9 cellular contexts compared by ENCODE assay signal in genomic region chr22:28106601-28107000, GRCh38.
"Had no signal": no experiment of that assay in that cellular context is flagged by ENCODE, and none has a peak within 500 bp of the region (broad histone marks: within the 10 kb centered on the region; RNA-seq: fewer than 3 reads in every experiment).

No MANE protein-coding gene starts in this region.

- H3K9ac ChIP-seq: GM23248 had no signal

- H3K36me3 ChIP-seq: HAP-1 had no signal

- H3K27ac ChIP-seq: GM23248 had no signal

- H3K9me3 ChIP-seq: HAP-1 had no signal

- FAIRE-seq: HTR-8/SVneo, K562 had no signal

- H2AFZ ChIP-seq: GM23248 had no signal

- H3K4me3 ChIP-seq: GM23248, HAP-1, K562 had no signal

- DNase-seq: GM23248, GOT3, H7, HFFc6, IMR-90 had no signal

- ATAC-seq: HCT116, K562 had no signal
